ENCODE assay signal across 17 cellular contexts in the genomic region with DNA sequence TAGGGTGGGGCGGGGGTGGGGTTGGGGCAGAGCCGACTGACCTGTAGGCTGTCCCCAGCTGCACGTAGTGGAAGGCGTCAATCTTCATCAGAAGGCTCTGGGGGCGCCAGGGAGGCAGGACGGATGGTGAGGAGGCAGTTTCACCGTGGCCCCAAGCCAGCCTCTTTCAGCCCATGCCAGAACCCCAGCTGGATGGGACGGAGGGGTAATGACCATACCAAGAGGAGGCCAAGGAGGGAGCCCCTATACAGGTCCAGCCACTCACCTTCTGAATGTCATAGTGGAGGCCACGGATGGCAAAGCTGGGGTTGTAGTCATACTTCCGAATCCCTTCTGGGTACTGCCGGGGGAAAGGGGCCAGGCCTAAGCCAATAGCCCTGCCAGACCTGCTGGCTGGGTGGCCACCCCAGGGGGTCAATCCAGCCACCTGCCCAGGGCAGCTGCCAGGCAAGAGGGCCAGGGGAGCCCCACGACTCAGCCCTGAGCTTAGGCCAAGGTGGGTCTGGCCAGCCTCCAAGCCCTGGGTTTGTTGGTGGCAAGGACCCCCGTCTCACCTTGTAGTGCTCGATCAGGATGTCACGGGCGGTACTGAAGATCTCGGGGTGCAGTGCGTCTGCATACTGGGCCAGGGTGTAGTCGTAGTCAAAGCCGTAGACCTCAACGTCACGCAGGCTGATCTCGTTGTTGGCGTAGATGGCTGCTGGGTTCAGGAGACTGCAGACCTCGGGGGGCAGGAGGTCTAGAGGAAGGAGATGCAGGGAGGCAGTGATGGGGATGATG. TPM values are rescaled to one million over a fixed set of nuclear protein-coding genes. Genes with fewer than 3 reads are reported as not detected.
DNase-seq lines count a peak whose midpoint lies in the region; ATAC-seq and TF ChIP-seq lines count a peak whose summit lies in the region.
"Had no signal": no experiment of that assay in that cellular context is flagged by ENCODE, and none has a peak within 500 bp of the region (broad histone marks: within the 10 kb centered on the region; RNA-seq: fewer than 3 reads in every experiment).

No MANE protein-coding gene starts in this region.

- no peak overlapping the region for H3K4me3 ChIP-seq in left lung
- H3K4me3 ChIP-seq in gastrocnemius medialis = no peak overlapping the region
- H3K4me3 ChIP-seq: hepatocyte had no signal

- no peak for TF ChIP-seq POLR2A in gastrocnemius medialis (IDR thresholded peaks at IDR 0.05)

- peak; percentile 1 for DNase-seq in activated CD4-positive, alpha-beta T cell treated with anti-CD3 and anti-CD28 coated beads for 36 hours
- DNase-seq in activated CD4-positive, alpha-beta T cell treated with anti-CD3 and anti-CD28 coated beads for 4 hours = no peak
- DNase-seq in left lung (peak; percentile 28 to 64), gastrocnemius medialis (peak in 1 of 2 donors; percentile 13), pons (ENCODE audit: low spot score) (no peak), SKM-1 treated with dmso at 0.1 percent for 144 hours (lab: John Stamatoyannopoulos, UW; ENCODE audit: unreplicated experiment) (no peak), CD1c-positive myeloid dendritic cell (ENCODE audit: extremely low spot score) (no peak)
- DNase-seq: activated CD8-positive, alpha-beta T cell treated with anti-CD3 and anti-CD28 coated beads, Interleukin-2, amount 10 ng/mL, durations not matched to agents 7 days and 5 days; dermis blood vessel endothelial cell; DMS79; NCI-H1694; NCI-H446 treated with DMSO at 0.1 percent for 48 hours; T1000 had no signal

- no peaks in the 10 kb centered on the region for H3K9me3 Mint-ChIP-seq in activated CD4-positive, alpha-beta T cell treated with anti-CD3 and anti-CD28 coated beads for 36 hours (ENCODE audit: low read depth)
- no peaks in the 10 kb centered on the region for H3K9me3 Mint-ChIP-seq in brain
- H3K9me3 Mint-ChIP-seq: activated T-helper 2 cell treated with anti-CD3 and anti-CD28 coated beads, Interferon-gamma antibody, Interleukin-2, Interleukin-4, amounts not matched to agents 10 μg/mL and 5 μg/mL and 100 μg/mL, durations not matched to agents 14 hours and 24 hours and 36 hours; CD14-positive monocyte had no signal

- H3K4me1 Mint-ChIP-seq in activated CD4-positive, alpha-beta T cell treated with anti-CD3 and anti-CD28 coated beads for 36 hours = peaks cover 3% of the 10 kb centered on the region
- H3K4me1 Mint-ChIP-seq in brain = peaks cover 39% of the 10 kb centered on the region

- H3K27ac ChIP-seq in left lung = no peak overlapping the region
- H3K27ac ChIP-seq in gastrocnemius medialis = peak overlapping the region in 3 of 4 donors; percentile 57 to 67 (median 65)

- peaks cover 6% of the 10 kb centered on the region for H3K36me3 Mint-ChIP-seq in activated CD4-positive, alpha-beta T cell treated with anti-CD3 and anti-CD28 coated beads for 36 hours (ENCODE audit: low read depth)
- H3K36me3 Mint-ChIP-seq in brain = peaks cover 28% of the 10 kb centered on the region

- no peaks in the 10 kb centered on the region for H3K27me3 Mint-ChIP-seq in activated CD4-positive, alpha-beta T cell treated with anti-CD3 and anti-CD28 coated beads for 36 hours
- H3K27me3 Mint-ChIP-seq in brain = peaks cover 3% of the 10 kb centered on the region

- intact Hi-C loops in activated CD4-positive, alpha-beta T cell treated with anti-CD3 and anti-CD28 coated beads for 36 hours (cut with DNase I, micrococcal nuclease) = no loop called here
- intact Hi-C loops in left lung (cut with DNase I) = no loop called here
- intact Hi-C loops in gastrocnemius medialis (cut with DNase I; ENCODE audit: low total_unique reads) = no loop called here

- no peak overlapping the region for H3K27ac Mint-ChIP-seq in activated CD4-positive, alpha-beta T cell treated with anti-CD3 and anti-CD28 coated beads for 36 hours
- peak overlapping the region in 4 of 5 experiments; percentile 54 to 98 (median 72) for H3K27ac Mint-ChIP-seq in brain
- H3K27ac Mint-ChIP-seq: activated CD8-positive, alpha-beta T cell treated with anti-CD3 and anti-CD28 coated beads, Interleukin-2, amount 10 ng/mL, durations not matched to agents 7 days and 5 days; activated T-helper 2 cell treated with anti-CD3 and anti-CD28 coated beads, Interferon-gamma antibody, Interleukin-2, Interleukin-4, amounts not matched to agents 10 μg/mL and 5 μg/mL and 100 μg/mL, durations not matched to agents 14 hours and 24 hours and 36 hours had no signal

- POLR2A ChIA-PET in activated CD4-positive, alpha-beta T cell treated with anti-CD3 and anti-CD28 coated beads for 36 hours (lab: Charles Lee) = no interaction called here

- peaks cover 0 to 38% of the 10 kb centered on the region in 2 donors for H3K36me3 ChIP-seq in left lung
- H3K36me3 ChIP-seq in gastrocnemius medialis = no peaks in the 10 kb centered on the region

- H3K4me3 Mint-ChIP-seq in activated CD4-positive, alpha-beta T cell treated with anti-CD3 and anti-CD28 coated beads for 36 hours = no peak overlapping the region
- H3K4me3 Mint-ChIP-seq in brain = peak overlapping the region in 1 of 5 experiments; percentile 10
- H3K4me3 Mint-ChIP-seq: activated CD8-positive, alpha-beta T cell treated with anti-CD3 and anti-CD28 coated beads, Interleukin-2, amount 10 ng/mL, durations not matched to agents 7 days and 5 days; CD14-positive monocyte had no signal

- H3K4me1 ChIP-seq in left lung (peaks cover 46 to 69% of the 10 kb centered on the region in 2 donors), gastrocnemius medialis (peaks cover 40% of the 10 kb centered on the region in 2 donors)

- CTCF ChIA-PET in activated CD4-positive, alpha-beta T cell treated with anti-CD3 and anti-CD28 coated beads for 36 hours (lab: Charles Lee) = no interaction called here

- TF ChIP-seq CTCF in brain (conservative IDR thresholded peaks at IDR 0.05) = no peak
- TF ChIP-seq CTCF in left lung (IDR thresholded peaks at IDR 0.05) = no peak
- no peak for TF ChIP-seq CTCF in gastrocnemius medialis (IDR thresholded peaks at IDR 0.05 in 4 of 5, conservative IDR thresholded peaks at IDR 0.05 in 1 of 5)

- ATAC-seq in activated CD4-positive, alpha-beta T cell treated with anti-CD3 and anti-CD28 coated beads for 36 hours = no peak
- ATAC-seq in left lung (no peak), gastrocnemius medialis (no peak)
- ATAC-seq: activated CD8-positive, alpha-beta T cell treated with anti-CD3 and anti-CD28 coated beads, Interleukin-2, amount 10 ng/mL, durations not matched to agents 7 days and 5 days had no signal

- in situ Hi-C loops in gastrocnemius medialis (cut with MboI; ENCODE audit: low sequenced_read_pairs in 4 of 4) = no loop called here

- peaks cover 0 to 16% of the 10 kb centered on the region in 2 donors for H3K27me3 ChIP-seq in left lung
- no peaks in the 10 kb centered on the region for H3K27me3 ChIP-seq in gastrocnemius medialis
- H3K27me3 ChIP-seq: hepatocyte had no signal

- H3K9me3 ChIP-seq in left lung (no peaks in the 10 kb centered on the region), gastrocnemius medialis (no peaks in the 10 kb centered on the region)

RNA-seq across cellular contexts. Expression of a gene that starts 4.9 kb away (rescaled TPM):
- 10 to 100 TPM; 35.6 to 59.1 TPM for total RNA-seq in activated CD4-positive, alpha-beta T cell treated with anti-CD3 and anti-CD28 coated beads for 36 hours
- polyA plus RNA-seq in brain (ENCODE audit: insufficient read depth, low read depth, low replicate concordance) = 113 TPM
- 10 to 100 TPM; 81.8 to 83.1 TPM for total RNA-seq in left lung
- total RNA-seq in gastrocnemius medialis = 10 to 100 TPM in 1 of 4 donors, 1 to 10 TPM in 3; 4.4 to 14.7 (median 8.1) TPM

RNA-seq across cellular contexts. Expression of a gene that starts 7.6 kb away (rescaled TPM):
- 10 to 100 TPM; 12.0 to 12.7 TPM for total RNA-seq in activated CD4-positive, alpha-beta T cell treated with anti-CD3 and anti-CD28 coated beads for 36 hours
- 30.1 TPM for polyA plus RNA-seq in brain (ENCODE audit: insufficient read depth, low read depth, low replicate concordance)
- total RNA-seq in left lung = 10 to 100 TPM; 19.0 to 20.4 TPM
- 10 to 100 TPM in 1 of 4 donors, 1 to 10 TPM in 1, under 1 TPM in 2; 0.31 to 26.1 (median 0.87) TPM for total RNA-seq in gastrocnemius medialis

RNA-seq across cellular contexts. Expression of a gene that starts 33.6 kb away (rescaled TPM):
- total RNA-seq in activated CD4-positive, alpha-beta T cell treated with anti-CD3 and anti-CD28 coated beads for 36 hours = under 1 TPM; 0.09 to 0.14 TPM
- 10.7 TPM for polyA plus RNA-seq in brain (ENCODE audit: insufficient read depth, low read depth, low replicate concordance)
- total RNA-seq in left lung = 100 to 1,000 TPM; 122 to 334 TPM
- total RNA-seq in gastrocnemius medialis = 10 to 100 TPM; 10.3 to 27.2 (median 23.3) TPM

Comparison
In these comparisons a context has a peak if more than half of its experiments do, and no peak if none do; other contexts are left out.
1. DNase-seq: peak in activated CD4-positive, alpha-beta T cell treated with anti-CD3 and anti-CD28 coated beads for 36 hours (single experiment) and left lung (2 of 2); none in activated CD4-positive, alpha-beta T cell treated with anti-CD3 and anti-CD28 coated beads for 4 hours (0 of 2), pons (single experiment), SKM-1 treated with dmso at 0.1 percent for 144 hours (single experiment) and CD1c-positive myeloid dendritic cell (single experiment).
2. H3K27ac ChIP-seq: peak in gastrocnemius medialis (3 of 4); none in left lung (0 of 2).
3. RNA of a gene that starts 33.6 kb away (total RNA-seq): 122 to 334 TPM in left lung and 10.3 to 27.2 TPM in gastrocnemius medialis; 0.09 to 0.14 TPM in activated CD4-positive, alpha-beta T cell treated with anti-CD3 and anti-CD28 coated beads for 36 hours; every median in the first group is over 4 times any median in the second.